Comparison of ENCODE assay signal across 9 cellular contexts in the genomic region with DNA sequence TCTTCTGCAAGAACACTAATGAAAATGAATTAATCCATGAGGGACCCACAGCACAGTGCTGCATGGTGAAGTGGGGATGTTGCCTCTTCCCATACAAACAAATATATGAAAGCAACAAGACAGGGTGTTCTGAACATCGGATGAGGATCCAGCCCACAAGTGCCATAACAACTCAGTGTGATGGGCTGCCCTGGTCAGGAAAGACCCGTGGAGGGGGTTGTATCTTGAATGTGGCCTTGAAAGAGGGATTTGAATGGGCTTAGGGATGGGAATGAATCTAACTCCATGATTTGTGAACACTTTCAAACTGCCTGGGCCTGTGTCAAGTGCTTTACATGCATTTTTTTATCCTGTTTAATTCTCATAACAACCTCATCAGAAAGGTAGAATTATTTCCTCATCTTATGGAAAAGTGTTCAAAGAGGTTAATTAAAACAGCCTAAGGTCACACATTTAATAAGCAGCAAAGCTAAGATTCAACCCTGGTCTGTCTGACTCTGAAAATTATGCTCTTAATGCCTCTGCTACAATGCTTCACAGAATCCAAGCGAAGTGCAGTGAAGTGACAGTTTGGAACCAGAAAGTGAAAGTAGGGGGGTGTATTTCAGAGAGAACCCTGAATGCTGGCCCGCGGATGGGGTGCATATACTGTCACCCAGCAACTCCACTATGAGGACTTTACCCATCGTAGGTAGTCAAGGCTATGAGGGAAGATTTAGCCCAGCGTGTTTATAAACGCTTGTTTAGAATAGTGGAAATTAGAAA.
DNase-seq lines count a peak whose midpoint lies in the region; ATAC-seq and TF ChIP-seq lines count a peak whose summit lies in the region.
"Had no signal": no experiment of that assay in that cellular context is flagged by ENCODE, and none has a peak within 500 bp of the region (broad histone marks: within the 10 kb centered on the region; RNA-seq: fewer than 3 reads in every experiment).

No MANE protein-coding gene starts in this region.

- H3K9me3 Mint-ChIP-seq in activated naive CD4-positive, alpha-beta T cell treated with anti-CD3 and anti-CD28 coated beads, Interleukin-2, amount 50 U/mL, for 72 hours, result no peaks in the 10 kb centered on the region
- H3K9me3 Mint-ChIP-seq in nephron progenitor cell, result peaks cover 9% of the 10 kb centered on the region
- H3K9me3 Mint-ChIP-seq in stimulated activated effector memory CD8-positive, alpha-beta T cell treated with anti-CD3 and anti-CD28 coated beads, Interleukin-12 subunit alpha, Interleukin-12 subunit beta, amount 100 ng/mL, for 72 hours, result no peaks in the 10 kb centered on the region

- peaks cover 42% of the 10 kb centered on the region for H3K4me1 Mint-ChIP-seq in nephron progenitor cell
- peaks cover 55% of the 10 kb centered on the region for H3K4me1 Mint-ChIP-seq in stimulated activated effector memory CD8-positive, alpha-beta T cell treated with anti-CD3 and anti-CD28 coated beads, Interleukin-12 subunit alpha, Interleukin-12 subunit beta, amount 100 ng/mL, for 72 hours

- H3K36me3 Mint-ChIP-seq in activated naive CD4-positive, alpha-beta T cell treated with anti-CD3 and anti-CD28 coated beads, Interleukin-2, amount 50 U/mL, for 72 hours, result peaks cover 0 to 6% of the 10 kb centered on the region in 2 donors
- H3K36me3 Mint-ChIP-seq in nephron progenitor cell (ENCODE audit: low read depth), result peaks cover 4% of the 10 kb centered on the region
- no peaks in the 10 kb centered on the region for H3K36me3 Mint-ChIP-seq in stimulated activated effector memory CD8-positive, alpha-beta T cell treated with anti-CD3 and anti-CD28 coated beads, Interleukin-12 subunit alpha, Interleukin-12 subunit beta, amount 100 ng/mL, for 72 hours

- peaks cover 48% of the 10 kb centered on the region for H3K27me3 Mint-ChIP-seq in nephron progenitor cell (ENCODE audit: low read depth, poor library complexity)

- TF ChIP-seq CTCF in nephron progenitor cell (IDR thresholded peaks at IDR 0.05), result no peak

- peak; percentile 54 for ATAC-seq in GM18498 (IDR thresholded peaks at IDR 0.05; ENCODE audit: unreplicated experiment)
- ATAC-seq in HG02885 (IDR thresholded peaks at IDR 0.05; ENCODE audit: poor library complexity, unreplicated experiment), result peak; percentile 63
- peak; percentile 11 to 59 for ATAC-seq in activated naive CD4-positive, alpha-beta T cell treated with anti-CD3 and anti-CD28 coated beads, Interleukin-2, amount 50 U/mL, for 72 hours
- ATAC-seq in left lobe of liver, result no peak
- ATAC-seq in GM19328 (IDR thresholded peaks at IDR 0.05; ENCODE audit: unreplicated experiment), result no peak
- no peak for ATAC-seq in stimulated activated effector memory CD8-positive, alpha-beta T cell treated with anti-CD3 and anti-CD28 coated beads, Interleukin-12 subunit alpha, Interleukin-12 subunit beta, amount 100 ng/mL, for 72 hours

- DNase-seq in activated naive CD4-positive, alpha-beta T cell treated with anti-CD3 and anti-CD28 coated beads, Interleukin-2, amount 50 U/mL, for 72 hours (ENCODE audit: low spot score in 2 of 2), result no peak
- DNase-seq in nephron progenitor cell, result no peak
- DNase-seq in RPMI8226, result no peak
- no peak for DNase-seq in left lobe of liver (ENCODE audit: low spot score)
- no peak for DNase-seq in stimulated activated effector memory CD8-positive, alpha-beta T cell treated with anti-CD3 and anti-CD28 coated beads, Interleukin-12 subunit alpha, Interleukin-12 subunit beta, amount 100 ng/mL, for 72 hours (ENCODE audit: low spot score in 2 of 2)
- DNase-seq: amniotic stem cell had no signal

- H3K27ac Mint-ChIP-seq in activated naive CD4-positive, alpha-beta T cell treated with anti-CD3 and anti-CD28 coated beads, Interleukin-2, amount 50 U/mL, for 72 hours, result no peak overlapping the region
- no peak overlapping the region for H3K27ac Mint-ChIP-seq in nephron progenitor cell
- H3K27ac Mint-ChIP-seq in stimulated activated effector memory CD8-positive, alpha-beta T cell treated with anti-CD3 and anti-CD28 coated beads, Interleukin-12 subunit alpha, Interleukin-12 subunit beta, amount 100 ng/mL, for 72 hours, result no peak overlapping the region

- peak overlapping the region; percentile 76 for H3K4me3 Mint-ChIP-seq in nephron progenitor cell
- H3K4me3 Mint-ChIP-seq in stimulated activated effector memory CD8-positive, alpha-beta T cell treated with anti-CD3 and anti-CD28 coated beads, Interleukin-12 subunit alpha, Interleukin-12 subunit beta, amount 100 ng/mL, for 72 hours, result no peak overlapping the region

Comparison
In these comparisons a context has a peak if more than half of its experiments do, and no peak if none do; other contexts are left out.
1. ATAC-seq: peak in GM18498 (single experiment), HG02885 (single experiment) and activated naive CD4-positive, alpha-beta T cell treated with anti-CD3 and anti-CD28 coated beads, Interleukin-2, amount 50 U/mL, for 72 hours (2 of 2); none in left lobe of liver (single experiment), GM19328 (single experiment) and stimulated activated effector memory CD8-positive, alpha-beta T cell treated with anti-CD3 and anti-CD28 coated beads, Interleukin-12 subunit alpha, Interleukin-12 subunit beta, amount 100 ng/mL, for 72 hours (single experiment).